In genomic region chr5:151627650-151628049, GRCh38 we compare ENCODE assay signal across 32 cellular contexts. TPM values are rescaled to one million over a fixed set of nuclear protein-coding genes. Genes with fewer than 3 reads are reported as not detected.
DNase-seq lines count a peak whose midpoint lies in the region; ATAC-seq, FAIRE-seq and TF ChIP-seq lines count a peak whose summit lies in the region.
"Had no signal": no experiment of that assay in that cellular context is flagged by ENCODE, and none has a peak within 500 bp of the region (broad histone marks: within the 10 kb centered on the region; RNA-seq: fewer than 3 reads in every experiment).

No MANE protein-coding gene starts in this region.

- POLR2A ChIA-PET in endothelial cell of umbilical vein (lab: Charles Lee): no interaction called here

- FAIRE-seq in endothelial cell of umbilical vein (lab: Jason Lieb, UNC): peak; percentile 18
- FAIRE-seq: GM12891, H54, RCC 7860 had no signal

- H3K4me3 ChIP-seq in endothelial cell of umbilical vein (replicated peaks in 1 of 3; ENCODE audit: insufficient read depth in 1 of 3, low read depth in 1 of 3, low read length in 3 of 3) (no peak overlapping the region), suprapubic skin (no peak overlapping the region)
- H3K4me3 ChIP-seq: ascending aorta, dorsolateral prefrontal cortex, neural progenitor cell, prostate gland, thyroid gland, vagina had no signal

- 70% methylated on average over 6 of the region's 6 CpGs for WGBS in suprapubic skin

- no peak for TF ChIP-seq POLR2A in endothelial cell of umbilical vein (IDR thresholded peaks at IDR 0.05; ENCODE audit: low read depth, low read length)
- TF ChIP-seq POLR2A in suprapubic skin (IDR thresholded peaks at IDR 0.05): no peak

- CTCF ChIA-PET in endothelial cell of umbilical vein (lab: Charles Lee): interaction anchor here (1.4 kb wide), 1 partner anchor 13 kb away, joined by 3 read pairs; no protein-coding TSS in a partner anchor

- H3K36me3 ChIP-seq in endothelial cell of umbilical vein (ENCODE audit: control insufficient read depth in 2 of 2, extremely low read depth in 1 of 2, insufficient read depth in 2 of 2, low read length in 2 of 2) (no peaks in the 10 kb centered on the region), suprapubic skin (no peaks in the 10 kb centered on the region)
- H3K36me3 ChIP-seq: ascending aorta, neural progenitor cell, prostate gland, thyroid gland, vagina had no signal

- H3K4me1 ChIP-seq in endothelial cell of umbilical vein (ENCODE audit: control insufficient read depth, extremely low read depth, insufficient read depth, low read length): no peaks in the 10 kb centered on the region
- peaks cover 39% of the 10 kb centered on the region for H3K4me1 ChIP-seq in suprapubic skin
- H3K4me1 ChIP-seq: ascending aorta, prostate gland, thyroid gland had no signal

- TF ChIP-seq EP300 in suprapubic skin (IDR thresholded peaks at IDR 0.05): no peak

- intact Hi-C loops in endothelial cell of umbilical vein (cut with micrococcal nuclease): no loop called here
- intact Hi-C loops in left ventricle myocardium superior (cut with micrococcal nuclease): no loop called here

- no peak overlapping the region for H3K4me3 Mint-ChIP-seq in activated naive CD4-positive, alpha-beta T cell treated with anti-CD3 and anti-CD28 coated beads, Interleukin-2, amount 50 U/mL, for 24 hours
- H3K4me3 Mint-ChIP-seq: activated CD8-positive, alpha-beta T cell treated with anti-CD3 and anti-CD28 coated beads for 36 hours; activated naive CD8-positive, alpha-beta T cell; CD14-positive monocyte; memory B cell; neural progenitor cell; stimulated activated naive CD8-positive, alpha-beta T cell treated with anti-CD3 and anti-CD28 coated beads, Interleukin-15, Interleukin-2, amounts not matched to agents 100 ng/mL and 50 ng/mL, for 24 hours; T-cell had no signal

- no peaks in the 10 kb centered on the region for H3K9me3 ChIP-seq in endothelial cell of umbilical vein (replicated peaks; ENCODE audit: control insufficient read depth, insufficient read depth, low read length)
- H3K9me3 ChIP-seq in suprapubic skin: no peaks in the 10 kb centered on the region
- H3K9me3 ChIP-seq: ascending aorta, prostate gland, thyroid gland, vagina had no signal

- BruUV-seq in endothelial cell of umbilical vein (replicated peaks; lab: Mats Ljungman, UMichigan): no TSS peak

- H3K27ac Mint-ChIP-seq in activated naive CD4-positive, alpha-beta T cell treated with anti-CD3 and anti-CD28 coated beads, Interleukin-2, amount 50 U/mL, for 24 hours: peak overlapping the region; percentile 68
- H3K27ac Mint-ChIP-seq: activated CD8-positive, alpha-beta T cell treated with anti-CD3 and anti-CD28 coated beads for 36 hours; activated naive CD8-positive, alpha-beta T cell; activated T-helper 2 cell treated with anti-CD3 and anti-CD28 coated beads, Interferon-gamma antibody, Interleukin-2, Interleukin-4, amounts not matched to agents 10 μg/mL and 5 μg/mL and 100 μg/mL, durations not matched to agents 14 hours and 24 hours and 36 hours; memory B cell; neural progenitor cell; stimulated activated naive CD8-positive, alpha-beta T cell treated with anti-CD3 and anti-CD28 coated beads, Interleukin-15, Interleukin-2, amounts not matched to agents 100 ng/mL and 50 ng/mL, for 24 hours; T-cell had no signal

- H3K27ac ChIP-seq in endothelial cell of umbilical vein (ENCODE audit: insufficient read depth, low read depth, low read length): no peak overlapping the region
- peak overlapping the region; percentile 47 for H3K27ac ChIP-seq in suprapubic skin
- H3K27ac ChIP-seq: 22Rv1, ascending aorta, dorsolateral prefrontal cortex, neural progenitor cell, thyroid gland, vagina had no signal

- no peaks in the 10 kb centered on the region for H3K4me1 Mint-ChIP-seq in activated naive CD4-positive, alpha-beta T cell treated with anti-CD3 and anti-CD28 coated beads, Interleukin-2, amount 50 U/mL, for 24 hours
- H3K4me1 Mint-ChIP-seq: memory B cell had no signal

- dilution Hi-C loops in endothelial cell of umbilical vein (cut with MboI; ENCODE audit: extremely low pct_ligation_motif_present, low sequenced_read_pairs): no loop called here

- H3K27me3 Mint-ChIP-seq in activated naive CD4-positive, alpha-beta T cell treated with anti-CD3 and anti-CD28 coated beads, Interleukin-2, amount 50 U/mL, for 24 hours: peaks cover 3% of the 10 kb centered on the region
- H3K27me3 Mint-ChIP-seq: stimulated activated naive CD8-positive, alpha-beta T cell treated with anti-CD3 and anti-CD28 coated beads, Interleukin-15, Interleukin-2, amounts not matched to agents 100 ng/mL and 50 ng/mL, for 24 hours had no signal

- no peak overlapping the region for H2AFZ ChIP-seq in endothelial cell of umbilical vein (ENCODE audit: low read depth, low read length)
- H2AFZ ChIP-seq: neural progenitor cell had no signal

- ATAC-seq in left ventricle myocardium superior (peak; percentile 58), GM19395 (IDR thresholded peaks at IDR 0.05; ENCODE audit: unreplicated experiment) (no peak), HG03139 (IDR thresholded peaks at IDR 0.05; ENCODE audit: unreplicated experiment) (no peak)
- ATAC-seq: activated CD8-positive, alpha-beta T cell treated with anti-CD3 and anti-CD28 coated beads for 36 hours; T-cell had no signal

- no peak overlapping the region for H3K4me2 ChIP-seq in endothelial cell of umbilical vein (ENCODE audit: insufficient read depth, low read length)

- no peaks in the 10 kb centered on the region for H3K9me3 Mint-ChIP-seq in activated naive CD4-positive, alpha-beta T cell treated with anti-CD3 and anti-CD28 coated beads, Interleukin-2, amount 50 U/mL, for 24 hours
- H3K9me3 Mint-ChIP-seq: activated CD8-positive, alpha-beta T cell treated with anti-CD3 and anti-CD28 coated beads for 36 hours; activated T-helper 2 cell treated with anti-CD3 and anti-CD28 coated beads, Interferon-gamma antibody, Interleukin-2, Interleukin-4, amounts not matched to agents 10 μg/mL and 5 μg/mL and 100 μg/mL, durations not matched to agents 14 hours and 24 hours and 36 hours; memory B cell; neural progenitor cell; stimulated activated naive CD8-positive, alpha-beta T cell treated with anti-CD3 and anti-CD28 coated beads, Interleukin-15, Interleukin-2, amounts not matched to agents 100 ng/mL and 50 ng/mL, for 24 hours; T-cell had no signal

- TF ChIP-seq CTCF in endothelial cell of umbilical vein (IDR thresholded peaks at IDR 0.05; ENCODE audit: extremely low read depth in 1 of 2, insufficient read depth in 1 of 2, low read depth in 1 of 2, low read length in 2 of 2) (no peak), suprapubic skin (IDR thresholded peaks at IDR 0.05) (no peak)

- no peak overlapping the region for H3K9ac ChIP-seq in endothelial cell of umbilical vein (replicated peaks; ENCODE audit: extremely low read depth, insufficient read depth, low read length)
- H3K9ac ChIP-seq: neural progenitor cell had no signal

- no peaks in the 10 kb centered on the region for H3K9me1 ChIP-seq in endothelial cell of umbilical vein (replicated peaks; ENCODE audit: control insufficient read depth, extremely low read depth, insufficient read depth, low read length)

- DNase-seq in activated naive CD4-positive, alpha-beta T cell treated with Interleukin-2 at 50 U/mL for 16 hours: no peak
- DNase-seq in endothelial cell of umbilical vein (ENCODE audit: low read depth, low spot score): no peak
- no peak for DNase-seq in left ventricle myocardium superior
- DNase-seq in suprapubic skin (ENCODE audit: low spot score in 2 of 2): no peak
- DNase-seq in kidney glomerular epithelial cell (lab: John Stamatoyannopoulos, UW): no peak
- DNase-seq: activated CD4-positive, alpha-beta T cell treated with anti-CD3 and anti-CD28 coated beads for 1 hour; activated CD8-positive, alpha-beta T cell treated with anti-CD3 and anti-CD28 coated beads for 36 hours; cerebellar nuclear complex; DND-41; dorsolateral prefrontal cortex; head of caudate nucleus; NCI-H1417; NCI-H2081 treated with DMSO at 0.1 percent for 48 hours; NCI-H345; T-cell had no signal

- no peaks in the 10 kb centered on the region for H3K27me3 ChIP-seq in endothelial cell of umbilical vein (ENCODE audit: control insufficient read depth in 2 of 2, insufficient read depth in 2 of 2, low read length in 2 of 2)
- no peaks in the 10 kb centered on the region for H3K27me3 ChIP-seq in suprapubic skin
- H3K27me3 ChIP-seq: ascending aorta, dorsolateral prefrontal cortex, neural progenitor cell, thyroid gland, vagina had no signal

- no peaks in the 10 kb centered on the region for H4K20me1 ChIP-seq in endothelial cell of umbilical vein (replicated peaks; ENCODE audit: control insufficient read depth, extremely low read depth, insufficient read depth, low read length)

- no peaks in the 10 kb centered on the region for H3K79me2 ChIP-seq in endothelial cell of umbilical vein (ENCODE audit: control insufficient read depth, insufficient read depth, low read length)

- no peaks in the 10 kb centered on the region for H3K36me3 Mint-ChIP-seq in activated naive CD4-positive, alpha-beta T cell treated with anti-CD3 and anti-CD28 coated beads, Interleukin-2, amount 50 U/mL, for 24 hours
- H3K36me3 Mint-ChIP-seq: activated naive CD8-positive, alpha-beta T cell; CD14-positive monocyte; neural progenitor cell; T-cell had no signal

TF ChIP-seq in endothelial cell of umbilical vein, 7 proteins besides CTCF, POLR2A, EP300 and RAD21 (continues in another document):
- TF ChIP-seq FOS (IDR thresholded peaks at IDR 0.05; ENCODE audit: borderline replicate concordance, insufficient read depth, low read length): no peak

RNA-seq across cellular contexts. Expression of gene FAT2, which starts 36.5 kb away (rescaled TPM):
- total RNA-seq in endothelial cell of umbilical vein (not detected in 2 replicates), left ventricle myocardium superior (not detected), suprapubic skin (100 to 1,000 TPM; 107 to 205 (median 164) TPM)
- not detected in 2 replicates for polyA plus RNA-seq in endothelial cell of umbilical vein
- polyA plus RNA-seq in endothelial cell of umbilical vein (2011; cell fraction: cytosol; rRNA removed): not detected in 2 replicates
- polyA plus RNA-seq in endothelial cell of umbilical vein (2011; cell fraction: nucleus; rRNA removed): 0.01 TPM in 1 of 2 replicates, not detected in the other
- polyA plus RNA-seq in endothelial cell of umbilical vein (2012): 0.03 and 0.04 TPM in 2 replicates
- polyA minus RNA-seq in endothelial cell of umbilical vein: not detected in 2 replicates
- not detected for polyA minus RNA-seq in endothelial cell of umbilical vein (2011; cell fraction: cytosol; rRNA and poly(A)+ RNA removed)
- polyA minus RNA-seq in endothelial cell of umbilical vein (2011; cell fraction: nucleus; rRNA and poly(A)+ RNA removed): 0.10 TPM in 1 of 2 replicates, not detected in the other
- total RNA-seq: activated CD8-positive, alpha-beta T cell treated with anti-CD3 and anti-CD28 coated beads for 36 hours; ascending aorta; T-cell had no signal
- polyA plus RNA-seq: CD14-positive monocyte had no signal

RNA-seq across cellular contexts. Expression of gene SPARC, which starts 59.1 kb away (rescaled TPM):
- 3,114 and 3,174 TPM in 2 replicates for total RNA-seq in endothelial cell of umbilical vein
- polyA plus RNA-seq in endothelial cell of umbilical vein: 2,962 and 4,504 TPM in 2 replicates
- 4,210 and 4,435 TPM in 2 replicates for polyA plus RNA-seq in endothelial cell of umbilical vein (2011; cell fraction: cytosol; rRNA removed)
- 2,027 and 2,207 TPM in 2 replicates for polyA plus RNA-seq in endothelial cell of umbilical vein (2011; cell fraction: nucleus; rRNA removed)
- polyA plus RNA-seq in endothelial cell of umbilical vein (2012): 2,846 and 4,039 TPM in 2 replicates
- 3,279 and 4,325 TPM in 2 replicates for polyA minus RNA-seq in endothelial cell of umbilical vein
- not detected for polyA minus RNA-seq in endothelial cell of umbilical vein (2011; cell fraction: cytosol; rRNA and poly(A)+ RNA removed)
- polyA minus RNA-seq in endothelial cell of umbilical vein (2011; cell fraction: nucleus; rRNA and poly(A)+ RNA removed): 606 and 627 TPM in 2 replicates
- total RNA-seq in left ventricle myocardium superior: 439 TPM
- 100 to 1,000 TPM; 265 to 337 (median 270) TPM for total RNA-seq in suprapubic skin
- total RNA-seq: activated CD8-positive, alpha-beta T cell treated with anti-CD3 and anti-CD28 coated beads for 36 hours had no signal

Comparison
In these comparisons a context has a peak if more than half of its experiments do, and no peak if none do; other contexts are left out.
1. RNA of gene FAT2, which starts 36.5 kb away (total RNA-seq): 107 to 205 TPM in suprapubic skin; not detected in left ventricle myocardium superior (single experiment) and not detected in endothelial cell of umbilical vein; every median in the first group is over 100 times any median in the second.